In genomic region chr12:4288296-4289019, GRCh38 we compare ENCODE assay signal across 9 cellular contexts. TPM values are rescaled to one million over a fixed set of nuclear protein-coding genes. Genes with fewer than 3 reads are reported as not detected.
DNase-seq lines count a peak whose midpoint lies in the region; ATAC-seq and TF ChIP-seq lines count a peak whose summit lies in the region.
"Had no signal": no experiment of that assay in that cellular context is flagged by ENCODE, and none has a peak within 500 bp of the region (broad histone marks: within the 10 kb centered on the region; RNA-seq: fewer than 3 reads in every experiment).

No MANE protein-coding gene starts in this region.

- CTCF ChIA-PET in activated CD8-positive, alpha-beta T cell treated with anti-CD3 and anti-CD28 coated beads for 36 hours (lab: Charles Lee) = interaction anchor here (1.2 to 4.2 kb wide), 4 partner anchors 11 to 294 kb away, joined by 4 to 24 read pairs (median 5); no protein-coding TSS in a partner anchor
- CTCF ChIA-PET in GM10248 (lab: Yijun Ruan, JAX) = interaction anchor here (3.6 to 8.9 kb wide), 2 partner anchors 11 to 403 kb away, joined by 13 to 63 read pairs; no protein-coding TSS in a partner anchor

- H3K4me3 ChIP-seq in heart right ventricle (peak overlapping the region in 1 of 10 donors; percentile 42), spleen (peak overlapping the region in 2 of 8 donors; percentile 11 to 44)

- peaks cover 90% of the 10 kb centered on the region for H3K36me3 Mint-ChIP-seq in activated CD8-positive, alpha-beta T cell treated with anti-CD3 and anti-CD28 coated beads for 36 hours (ENCODE audit: low read depth)

- DNase-seq in Kasumi-1 (lab: John Stamatoyannopoulos, UW) (peak; percentile 11 to 15), heart right ventricle (no peak), spleen (no peak), GM10248 (ENCODE audit: extremely low spot score) (no peak), NCI-H345 treated with DMSO at 0.1 percent for 48 hours (lab: John Stamatoyannopoulos, UW; ENCODE audit: unreplicated experiment) (no peak), NCI-H2029 (lab: John Stamatoyannopoulos, UW) (no peak), NCI-H774 (lab: John Stamatoyannopoulos, UW) (no peak)
- DNase-seq in activated CD8-positive, alpha-beta T cell treated with anti-CD3 and anti-CD28 coated beads for 36 hours = no peak
- DNase-seq: NK-92 treated with Interleukin-12 subunit alpha and Interleukin-12 subunit beta, amount 100 ng/mL, for 24 hours had no signal

- no peaks in the 10 kb centered on the region for H3K27me3 Mint-ChIP-seq in activated CD8-positive, alpha-beta T cell treated with anti-CD3 and anti-CD28 coated beads for 36 hours

- H3K9me3 ChIP-seq in heart right ventricle (no peaks in the 10 kb centered on the region), spleen (no peaks in the 10 kb centered on the region)

- 58 to 63% methylated on average over 17 of the region's 17 CpGs for WGBS in heart right ventricle, 2 donors
- WGBS in spleen, 5 donors = 60 to 69% (median 67%) methylated on average over 17 of the region's 17 CpGs

- intact Hi-C loops in activated CD8-positive, alpha-beta T cell treated with anti-CD3 and anti-CD28 coated beads for 36 hours (cut with micrococcal nuclease) = loop anchor here (5.0 kb wide), 1 partner anchor 296 kb away; no protein-coding TSS in a partner anchor
- intact Hi-C loops in heart right ventricle (cut with DNase I) (loop anchor here in 1 of 10 donors (10.0 kb wide), 1 partner anchor 174 kb away; no protein-coding TSS in a partner anchor), spleen (cut with DNase I; ENCODE audit: low total_unique reads) (no loop called here)

- TF ChIP-seq POLR2A in spleen (IDR thresholded peaks at IDR 0.05) = no peak

- H3K4me3 Mint-ChIP-seq in activated CD8-positive, alpha-beta T cell treated with anti-CD3 and anti-CD28 coated beads for 36 hours = peak overlapping the region; percentile 43

- H3K27ac ChIP-seq in heart right ventricle (peak overlapping the region in 7 of 10 donors; percentile 36 to 84 (median 65)), spleen (peak overlapping the region; percentile 32 to 91 (median 78))

- H3K27me3 ChIP-seq in heart right ventricle (no peaks in the 10 kb centered on the region), spleen (replicated peaks in 1 of 7) (no peaks in the 10 kb centered on the region)

- peaks cover 92% of the 10 kb centered on the region for H3K4me1 Mint-ChIP-seq in activated CD8-positive, alpha-beta T cell treated with anti-CD3 and anti-CD28 coated beads for 36 hours (ENCODE audit: low read depth)

- no peaks in the 10 kb centered on the region for H3K9me3 Mint-ChIP-seq in activated CD8-positive, alpha-beta T cell treated with anti-CD3 and anti-CD28 coated beads for 36 hours

- H3K4me1 ChIP-seq in heart right ventricle (peaks cover 22 to 95% (median 77%) of the 10 kb centered on the region in 9 donors), spleen (peaks cover 0 to 94% (median 46%) of the 10 kb centered on the region in 6 donors)

- POLR2A ChIA-PET in activated CD8-positive, alpha-beta T cell treated with anti-CD3 and anti-CD28 coated beads for 36 hours (lab: Charles Lee) = interaction anchor here (0.6 to 8.8 kb wide), 14 partner anchors 9 to 1060 kb away, joined by 3 to 69 read pairs (median 4); no protein-coding TSS in a partner anchor
- POLR2A ChIA-PET in GM10248 (lab: Yijun Ruan, JAX) = interaction anchor here (1.6 kb wide), 1 partner anchor 12 kb away, joined by 5 read pairs; no protein-coding TSS in a partner anchor

- TF ChIP-seq CTCF in activated CD8-positive, alpha-beta T cell treated with anti-CD3 and anti-CD28 coated beads for 36 hours (IDR thresholded peaks at IDR 0.05) = no peak
- TF ChIP-seq CTCF in heart right ventricle (IDR thresholded peaks at IDR 0.05) (no peak), spleen (IDR thresholded peaks at IDR 0.05 in 8 of 11, conservative IDR thresholded peaks at IDR 0.05 in 3 of 11) (no peak), GM10248 (IDR thresholded peaks at IDR 0.05; ENCODE audit: control extremely low read depth, extremely low read depth, low read depth, missing control alignments) (no peak)

- H3K27ac Mint-ChIP-seq in activated CD8-positive, alpha-beta T cell treated with anti-CD3 and anti-CD28 coated beads for 36 hours = peak overlapping the region; percentile 84

- peaks cover 0 to 96% (median 37%) of the 10 kb centered on the region in 9 donors for H3K36me3 ChIP-seq in heart right ventricle
- H3K36me3 ChIP-seq in spleen = peaks cover 0 to 100% (median 58%) of the 10 kb centered on the region in 6 donors

- peak; percentile 17 for ATAC-seq in activated CD8-positive, alpha-beta T cell treated with anti-CD3 and anti-CD28 coated beads for 36 hours
- ATAC-seq in heart right ventricle = peak in 1 of 8 donors; percentile 11

RNA-seq across cellular contexts. Expression of gene CCND2, which starts 14.9 kb away (rescaled TPM):
- 100 to 1,000 TPM; 617 to 639 TPM for total RNA-seq in activated CD8-positive, alpha-beta T cell treated with anti-CD3 and anti-CD28 coated beads for 36 hours
- total RNA-seq in heart right ventricle = 100 to 1,000 TPM; 176 to 515 (median 381) TPM
- polyA plus RNA-seq in heart right ventricle = 10 to 100 TPM; 27.5 to 28.4 TPM
- 100 to 1,000 TPM in 3 of 7 donors, 10 to 100 TPM in 4; 56.1 to 110 (median 65.1) TPM for total RNA-seq in spleen
- polyA plus RNA-seq in spleen = 10 to 100 TPM in 2 of 3 donors, 1 to 10 TPM in 1; 9.4 to 15.2 (median 13.8) TPM

RNA-seq across cellular contexts. Expression of gene TIGAR, which starts 32.6 kb away (rescaled TPM):
- 1 to 10 TPM; 8.2 to 8.7 TPM for total RNA-seq in activated CD8-positive, alpha-beta T cell treated with anti-CD3 and anti-CD28 coated beads for 36 hours
- total RNA-seq in heart right ventricle (10 to 100 TPM; 10.9 to 15.5 (median 13.7) TPM), spleen (10 to 100 TPM in 6 of 7 donors, 1 to 10 TPM in 1; 7.1 to 16.7 (median 12.6) TPM)
- polyA plus RNA-seq in heart right ventricle (1 to 10 TPM; 3.7 to 5.4 TPM), spleen (1 to 10 TPM; 4.5 to 9.0 (median 5.1) TPM)

Comparison
In these comparisons a context has a peak if more than half of its experiments do, and no peak if none do; other contexts are left out.
1. DNase-seq: peak in Kasumi-1 (2 of 2); none in activated CD8-positive, alpha-beta T cell treated with anti-CD3 and anti-CD28 coated beads for 36 hours (single experiment), heart right ventricle (0 of 2), spleen (single experiment), GM10248 (single experiment), NCI-H345 treated with DMSO at 0.1 percent for 48 hours (single experiment), NCI-H2029 (single experiment) and NCI-H774 (single experiment).